In genomic region chr12:118061011-118061875, GRCh38 we compare ENCODE assay signal across 8 cellular contexts. TPM values are rescaled to one million over a fixed set of nuclear protein-coding genes. Genes with fewer than 3 reads are reported as not detected.
DNase-seq lines count a peak whose midpoint lies in the region; ATAC-seq and TF ChIP-seq lines count a peak whose summit lies in the region.

WSB2 (minus strand) TSS chr12:118061179; CDS start chr12:118061048, 131 bp downstream.

- peaks cover 39% of the 10 kb centered on the region for H3K79me2 ChIP-seq in smooth muscle cell (ENCODE audit: low read depth)

- H3K4me3 ChIP-seq in CD4-positive, CD25-positive, alpha-beta regulatory T cell (ENCODE audit: low read depth, low read length): peak within 1 kb of the TSS; percentile 88
- peak within 1 kb of the TSS; percentile 91 for H3K4me3 ChIP-seq in smooth muscle cell

- peak within 1 kb of the TSS; percentile 93 to 98 (median 95) for H3K4me3 Mint-ChIP-seq in CD4-positive, CD25-positive, alpha-beta regulatory T cell

- peak; percentile 29 to 38 for ATAC-seq in CD4-positive, CD25-positive, alpha-beta regulatory T cell (ENCODE audit: low read depth in 2 of 2)
- peak; percentile 43 for ATAC-seq in GM21447 (IDR thresholded peaks at IDR 0.05; ENCODE audit: unreplicated experiment)

- peaks cover 7% of the 10 kb centered on the region for H3K27me3 Mint-ChIP-seq in CD4-positive, CD25-positive, alpha-beta regulatory T cell

- DNase-seq in CD4-positive, CD25-positive, alpha-beta regulatory T cell: peak; percentile 45 to 60 (median 55)
- peak; percentile 58 for DNase-seq in NCI-H1092 (lab: John Stamatoyannopoulos, UW)
- DNase-seq in activated CD4-positive, CD25-positive, alpha-beta regulatory T cell treated with anti-CD3 and anti-CD28 coated beads, Interleukin-2, amount 50 U/mL, for 72 hours: peak; percentile 68
- DNase-seq in cerebellar cortex (ENCODE audit: low spot score): peak; percentile 52
- peak; percentile 76 for DNase-seq in islet precursor cell
- DNase-seq in smooth muscle cell (lab: John Stamatoyannopoulos, UW; ENCODE audit: unreplicated experiment): peak; percentile 44
- no peak for DNase-seq in KG1 (lab: John Stamatoyannopoulos, UW)

- no peaks in the 10 kb centered on the region for H3K36me3 Mint-ChIP-seq in CD4-positive, CD25-positive, alpha-beta regulatory T cell

- H3K9me3 ChIP-seq in CD4-positive, CD25-positive, alpha-beta regulatory T cell (ENCODE audit: control insufficient read depth in 2 of 2, low read length in 2 of 2): no peaks in the 10 kb centered on the region
- H3K9me3 ChIP-seq in smooth muscle cell (replicated peaks; ENCODE audit: low read depth): no peaks in the 10 kb centered on the region

- H2AFZ ChIP-seq in smooth muscle cell (ENCODE audit: low read depth): peak within 1 kb of the TSS; percentile 91

- peaks cover 2% of the 10 kb centered on the region for H3K27me3 ChIP-seq in CD4-positive, CD25-positive, alpha-beta regulatory T cell (ENCODE audit: control insufficient read depth, insufficient read depth, low read length)
- no peaks in the 10 kb centered on the region for H3K27me3 ChIP-seq in smooth muscle cell (ENCODE audit: low read depth)

- no peaks in the 10 kb centered on the region for H3K9me3 Mint-ChIP-seq in CD4-positive, CD25-positive, alpha-beta regulatory T cell

- peaks cover 48% of the 10 kb centered on the region for H3K4me1 ChIP-seq in CD4-positive, CD25-positive, alpha-beta regulatory T cell (ENCODE audit: control insufficient read depth, insufficient read depth, low read length, poor library complexity, severe bottlenecking)
- peaks cover 29% of the 10 kb centered on the region for H3K4me1 ChIP-seq in smooth muscle cell (ENCODE audit: low read depth)

- TF ChIP-seq CTCF in smooth muscle cell (IDR thresholded peaks at IDR 0.05; ENCODE audit: borderline replicate concordance, insufficient read depth, poor library complexity, severe bottlenecking): no peak

- H3K4me2 ChIP-seq in smooth muscle cell: peak within 1 kb of the TSS; percentile 98

- 0% methylated on average over 9 of the region's 76 CpGs for WGBS in smooth muscle cell (ENCODE audit: low lambda C conversion rate)

- H4K20me1 ChIP-seq in smooth muscle cell (ENCODE audit: low read depth): no peaks in the 10 kb centered on the region

- H3K36me3 ChIP-seq in CD4-positive, CD25-positive, alpha-beta regulatory T cell (ENCODE audit: control insufficient read depth, insufficient read depth, low read length): no peaks in the 10 kb centered on the region
- no peaks in the 10 kb centered on the region for H3K36me3 ChIP-seq in smooth muscle cell (ENCODE audit: low read depth)

- peak within 1 kb of the TSS; percentile 79 for H3K27ac ChIP-seq in CD4-positive, CD25-positive, alpha-beta regulatory T cell (ENCODE audit: insufficient read depth, low read length, poor library complexity, severe bottlenecking)
- H3K27ac ChIP-seq in smooth muscle cell (ENCODE audit: low read depth): peak within 1 kb of the TSS; percentile 91

- peaks cover 12% of the 10 kb centered on the region for H3F3A ChIP-seq in smooth muscle cell (ENCODE audit: low read depth)

- peak within 1 kb of the TSS; percentile 88 to 97 (median 97) for H3K27ac Mint-ChIP-seq in CD4-positive, CD25-positive, alpha-beta regulatory T cell

- peaks cover 17 to 68% (median 47%) of the 10 kb centered on the region in 4 donors for H3K4me1 Mint-ChIP-seq in CD4-positive, CD25-positive, alpha-beta regulatory T cell

- peak within 1 kb of the TSS; percentile 97 for H3K9ac ChIP-seq in smooth muscle cell (ENCODE audit: low read depth)

RNA-seq across cellular contexts. Expression of gene WSB2, which starts in this region (rescaled TPM):
- total RNA-seq in CD4-positive, CD25-positive, alpha-beta regulatory T cell: 30.8 TPM
- 10 to 100 TPM; 16.0 to 26.2 (median 22.2) TPM for polyA plus RNA-seq in CD4-positive, CD25-positive, alpha-beta regulatory T cell
- 71.5 and 78.2 TPM in 2 replicates for total RNA-seq in smooth muscle cell
- polyA plus RNA-seq in smooth muscle cell: 43.9 and 48.1 TPM in 2 replicates
